15 cellular contexts compared by ENCODE assay signal in genomic region chr9:108913391-108913790, GRCh38.
"Had no signal": no experiment of that assay in that cellular context is flagged by ENCODE, and none has a peak within 500 bp of the region (broad histone marks: within the 10 kb centered on the region; RNA-seq: fewer than 3 reads in every experiment).

No MANE protein-coding gene starts in this region.

- H3K4me3 ChIP-seq: left lung, tibial artery, uterus had no signal

- DNase-seq: activated CD4-positive, alpha-beta T cell treated with anti-CD3 and anti-CD28 coated beads, Interleukin-2, amount 50 U/mL, for 1 hour; activated naive CD4-positive, alpha-beta T cell; activated naive CD8-positive, alpha-beta T cell treated with anti-CD3 and anti-CD28 coated beads, Interleukin-2, amount 10 ng/mL, durations not matched to agents 7 days and 5 days; anterior cingulate cortex; brain microvascular endothelial cell; islet precursor cell; left lung; natural killer cell; retina; stimulated activated CD4-positive, alpha-beta T cell treated with anti-CD3 and anti-CD28 coated beads, Interleukin-12 subunit alpha, Interleukin-12 subunit beta, amount 100 ng/mL, for 4 hours; stimulated activated CD4-positive, alpha-beta T cell treated with anti-CD3 and anti-CD28 coated beads, Interleukin-4, amount 100 ng/mL, for 1 hour; stimulated activated naive B cell treated with anti-CD40 and anti-IgM and Interleukin-4, amounts not matched to agents 10 μg/mL and 1 μg/mL and 100 μg/mL, for 72 hours; tibial artery; uterus had no signal

- ATAC-seq: activated CD4-positive, CD25-positive, alpha-beta regulatory T cell treated with anti-CD3 and anti-CD28 coated beads, Interleukin-2, amount 50 U/mL, for 24 hours; left lung; stimulated activated naive B cell treated with anti-CD40 and anti-IgM and Interleukin-4, amounts not matched to agents 10 μg/mL and 1 μg/mL and 100 μg/mL, for 72 hours had no signal
